22 cellular contexts compared by ENCODE assay signal in genomic region chr1:181250038-181250437, GRCh38.
DNase-seq lines count a peak whose midpoint lies in the region; ATAC-seq, FAIRE-seq and TF ChIP-seq lines count a peak whose summit lies in the region.
"Had no signal": no experiment of that assay in that cellular context is flagged by ENCODE, and none has a peak within 500 bp of the region (broad histone marks: within the 10 kb centered on the region; RNA-seq: fewer than 3 reads in every experiment).

No MANE protein-coding gene starts in this region.

- H3K4me3 ChIP-seq in body of pancreas (no peak overlapping the region), small intestine (ENCODE audit: low read depth in 1 of 2, low read length in 2 of 2) (no peak overlapping the region), psoas muscle (no peak overlapping the region)
- H3K4me3 ChIP-seq: BLaER1 treated with 17β-estradiol and CSF1 and Interleukin-3, amounts not matched to agents 10 nM and 100 nM had no signal

- 46 to 69% methylated on average over 2 of the region's 2 CpGs for WGBS in body of pancreas, 2 donors
- 38 to 71% (median 56%) methylated on average over 2 of the region's 2 CpGs for WGBS in small intestine, 3 donors
- WGBS in psoas muscle, 3 donors: 76 to 89% (median 80%) methylated on average over 2 of the region's 2 CpGs

- H3K4me1 ChIP-seq in body of pancreas: peaks cover 38% of the 10 kb centered on the region
- no peaks in the 10 kb centered on the region for H3K4me1 ChIP-seq in small intestine (ENCODE audit: control insufficient read depth in 2 of 2, insufficient read depth in 1 of 2, low read depth in 1 of 2, low read length in 1 of 2)
- peaks cover 3% of the 10 kb centered on the region for H3K4me1 ChIP-seq in psoas muscle
- H3K4me1 ChIP-seq: BLaER1 treated with 17β-estradiol and CSF1 and Interleukin-3, amounts not matched to agents 10 nM and 100 nM had no signal

- H3K9me3 ChIP-seq in body of pancreas (no peaks in the 10 kb centered on the region), small intestine (ENCODE audit: control insufficient read depth, low read depth) (no peaks in the 10 kb centered on the region), psoas muscle (no peaks in the 10 kb centered on the region)

- no peak for TF ChIP-seq POLR2A in body of pancreas (IDR thresholded peaks at IDR 0.05)

- H3K27ac ChIP-seq in body of pancreas (peak overlapping the region in 3 of 4 donors; percentile 27 to 51 (median 34)), small intestine (ENCODE audit: low read depth in 1 of 2, low read length in 1 of 2) (no peak overlapping the region), psoas muscle (no peak overlapping the region)
- H3K27ac ChIP-seq: BLaER1 treated with 17β-estradiol and CSF1 and Interleukin-3, amounts not matched to agents 10 nM and 100 nM; HL-60 had no signal

- TF ChIP-seq CTCF in body of pancreas (IDR thresholded peaks at IDR 0.05) (no peak), psoas muscle (IDR thresholded peaks at IDR 0.05) (no peak)

- no peak for TF ChIP-seq EP300 in Ishikawa (IDR thresholded peaks at IDR 0.05; ENCODE audit: borderline replicate concordance)

- no peaks in the 10 kb centered on the region for H3K36me3 ChIP-seq in body of pancreas (replicated peaks in 1 of 2; ENCODE audit: insufficient read depth in 1 of 2, low read depth in 2 of 2)
- no peaks in the 10 kb centered on the region for H3K36me3 ChIP-seq in small intestine (ENCODE audit: control insufficient read depth in 2 of 2, insufficient read depth in 2 of 2, low read length in 2 of 2)
- H3K36me3 ChIP-seq in psoas muscle (ENCODE audit: insufficient read depth in 1 of 2, low read depth in 1 of 2): no peaks in the 10 kb centered on the region
- H3K36me3 ChIP-seq: BLaER1 treated with 17β-estradiol and CSF1 and Interleukin-3, amounts not matched to agents 10 nM and 100 nM had no signal

- H3K27me3 ChIP-seq in body of pancreas (no peaks in the 10 kb centered on the region), small intestine (ENCODE audit: control insufficient read depth in 2 of 2, insufficient read depth in 2 of 2, low read length in 2 of 2) (peaks cover 0 to under 1% of the 10 kb centered on the region in 2 donors), psoas muscle (ENCODE audit: insufficient read depth in 3 of 3, low read length in 2 of 3) (no peaks in the 10 kb centered on the region)
- H3K27me3 ChIP-seq: BLaER1 treated with 17β-estradiol and CSF1 and Interleukin-3, amounts not matched to agents 10 nM and 100 nM had no signal

- no peak for TF ChIP-seq RAD21 in Ishikawa (IDR thresholded peaks at IDR 0.05; ENCODE audit: low read depth)

- intact Hi-C loops in body of pancreas (cut with DNase I): no loop called here
- intact Hi-C loops in psoas muscle (cut with DNase I): no loop called here

- ATAC-seq in body of pancreas (no peak), psoas muscle (no peak)

- DNase-seq in body of pancreas (no peak), left kidney (ENCODE audit: low read depth, low spot score) (peak; percentile 50), small intestine (peak; percentile 59), psoas muscle (no peak), NCI-H510A (lab: John Stamatoyannopoulos, UW) (no peak), islet precursor cell (no peak)
- DNase-seq: ACHN; CD4-positive, alpha-beta memory T cell; DMS153; H9; HFFc6; NCI-H1694; NCI-H2081; NCI-H2171; NCI-H345; OCI-M1; Right ventricle myocardium superior had no signal

- FAIRE-seq in small intestine (lab: Jason Lieb, UNC): no peak
- FAIRE-seq: G401.6, GM12892 had no signal

TF ChIP-seq in Ishikawa, 13 proteins besides CTCF, POLR2A, EP300 and RAD21:
- TF ChIP-seq YY1 (IDR thresholded peaks at IDR 0.05; ENCODE audit: low read depth) (no peak), ZBTB7A (IDR thresholded peaks at IDR 0.05; ENCODE audit: low read depth) (no peak), EGR1 (IDR thresholded peaks at IDR 0.05) (no peak), NFIC (IDR thresholded peaks at IDR 0.05) (peak; percentile 44; the same call in 1 of the 2 replicates)

Comparison
In these comparisons a context has a peak if more than half of its experiments do, and no peak if none do; other contexts are left out.
1. DNase-seq: peak in left kidney (single experiment) and small intestine (single experiment); none in body of pancreas (0 of 4), psoas muscle (0 of 2), NCI-H510A (single experiment) and islet precursor cell (single experiment).
2. H3K27ac ChIP-seq: peak in body of pancreas (3 of 4); none in small intestine (0 of 2) and psoas muscle (single experiment).